In genomic region chr2:191888400-191889166, GRCh38 we compare ENCODE assay signal across 31 cellular contexts. TPM values are rescaled to one million over a fixed set of nuclear protein-coding genes. Genes with fewer than 3 reads are reported as not detected.
"Had no signal": no experiment of that assay in that cellular context is flagged by ENCODE, and none has a peak within 500 bp of the region (broad histone marks: within the 10 kb centered on the region; RNA-seq: fewer than 3 reads in every experiment).

No MANE protein-coding gene starts in this region.

- H3K4me1 ChIP-seq: ascending aorta had no signal

- H3K27ac ChIP-seq: ascending aorta, cardiac muscle cell, VCaP had no signal

- ATAC-seq: activated CD8-positive, alpha-beta memory T cell treated with anti-CD3 and anti-CD28 coated beads, Interleukin-2, amount 10 ng/mL, durations not matched to agents 7 days and 5 days; activated CD8-positive, alpha-beta T cell treated with anti-CD3 and anti-CD28 coated beads, Interleukin-2, amount 10 ng/mL, durations not matched to agents 7 days and 5 days; activated naive CD8-positive, alpha-beta T cell treated with anti-CD3 and anti-CD28 coated beads, Interleukin-2, amount 50 U/mL, for 24 hours had no signal

- H3K4me3 ChIP-seq: ascending aorta, cardiac muscle cell had no signal

- DNase-seq: activated B cell treated with CpG ODN at 0.5 μM for 24 hours; activated CD4-positive, alpha-beta memory T cell treated with anti-CD3 and anti-CD28 coated beads, Interleukin-2, amount 10 ng/mL, durations not matched to agents 7 days and 5 days; activated CD4-positive, alpha-beta T cell treated with anti-CD3 and anti-CD28 coated beads for 4 hours; activated CD4-positive, alpha-beta T cell treated with anti-CD3 and anti-CD28 coated beads, Interleukin-2, amount 50 U/mL, for 48 hours; activated CD4-positive, CD25-positive, alpha-beta regulatory T cell treated with anti-CD3 and anti-CD28 coated beads, Interleukin-2, amount 50 U/mL, for 72 hours; activated CD8-positive, alpha-beta memory T cell treated with anti-CD3 and anti-CD28 coated beads for 24 hours; activated CD8-positive, alpha-beta memory T cell treated with anti-CD3 and anti-CD28 coated beads, Interleukin-2, amount 10 ng/mL, durations not matched to agents 7 days and 5 days; activated CD8-positive, alpha-beta memory T cell treated with anti-CD3 and anti-CD28 coated beads, Interleukin-2, amount 50 U/mL, for 48 hours; activated CD8-positive, alpha-beta T cell treated with anti-CD3 and anti-CD28 coated beads, Interleukin-2, amount 10 ng/mL, durations not matched to agents 7 days and 5 days; activated effector memory CD4-positive, alpha-beta T cell treated with anti-CD3 and anti-CD28 coated beads, Interleukin-2, amount 50 U/mL, for 16 hours; activated gamma-delta T cell treated with Interleukin-2 at 50 U/mL for 16 hours; activated naive CD4-positive, alpha-beta T cell; activated naive CD4-positive, alpha-beta T cell treated with anti-CD3 and anti-CD28 coated beads for 36 hours; activated naive CD8-positive, alpha-beta T cell treated with anti-CD3 and anti-CD28 coated beads, Interleukin-2, amount 10 ng/mL, durations not matched to agents 7 days and 5 days; activated naive CD8-positive, alpha-beta T cell treated with anti-CD3 and anti-CD28 coated beads, Interleukin-2, amount 50 U/mL, for 24 hours; activated T-cell treated with anti-CD3 and anti-CD28 coated beads, Interleukin-2, amount 50 U/mL, for 24 hours; activated T-cell treated with anti-CD3 and anti-CD28 coated beads, Interleukin-2, amount 50 U/mL, for 48 hours; amygdala; anterior cingulate cortex; caudate nucleus; cerebellar nuclear complex; T-helper 1 cell; T-helper 2 cell; T-helper 9 cell had no signal

- FAIRE-seq: bronchial epithelial cell, TTC549 had no signal

- H3K9me3 ChIP-seq: ascending aorta had no signal

- H3K36me3 ChIP-seq: ascending aorta, cardiac muscle cell had no signal

- H3K27me3 ChIP-seq: ascending aorta, cardiac muscle cell had no signal

RNA-seq across cellular contexts. Expression of gene CAVIN2, which starts 41.7 kb away (rescaled TPM):
- total RNA-seq: activated B cell treated with CpG ODN at 0.5 μM for 24 hours; activated CD4-positive, alpha-beta memory T cell treated with anti-CD3 and anti-CD28 coated beads, Interleukin-2, amount 10 ng/mL, durations not matched to agents 7 days and 5 days; activated CD4-positive, alpha-beta T cell treated with anti-CD3 and anti-CD28 coated beads, Interleukin-2, amount 10 ng/mL, durations not matched to agents 24 days and 14 days; activated CD8-positive, alpha-beta memory T cell treated with anti-CD3 and anti-CD28 coated beads, Interleukin-2, amount 10 ng/mL, durations not matched to agents 7 days and 5 days; activated CD8-positive, alpha-beta T cell treated with anti-CD3 and anti-CD28 coated beads, Interleukin-2, amount 10 ng/mL, durations not matched to agents 7 days and 5 days; activated naive CD4-positive, alpha-beta T cell treated with anti-CD3 and anti-CD28 coated beads for 36 hours; activated naive CD8-positive, alpha-beta T cell treated with anti-CD3 and anti-CD28 coated beads, Interleukin-2, amount 10 ng/mL, durations not matched to agents 7 days and 5 days; activated T-helper 2 cell treated with anti-CD3 and anti-CD28 coated beads, Interferon-gamma antibody, Interleukin-2, Interleukin-4, amounts not matched to agents 10 μg/mL and 5 μg/mL and 100 μg/mL, durations not matched to agents 14 hours and 24 hours and 36 hours had no signal
